In genomic region chr9:91036826-91037510, GRCh38 we compare ENCODE assay signal across 8 cellular contexts.
DNase-seq lines count a peak whose midpoint lies in the region; ATAC-seq and TF ChIP-seq lines count a peak whose summit lies in the region.

No MANE protein-coding gene starts in this region.

- no peaks in the 10 kb centered on the region for H3K79me2 ChIP-seq in osteoblast (ENCODE audit: insufficient read depth, low read length)

- TF ChIP-seq CTCF in LNCAP (IDR thresholded peaks at IDR 0.05) = peak; percentile 70
- TF ChIP-seq CTCF in RWPE2 (IDR thresholded peaks at IDR 0.05; ENCODE audit: poor library complexity, severe bottlenecking) = peak; percentile 36
- peak; percentile 70 for TF ChIP-seq CTCF in osteoblast (IDR thresholded peaks at IDR 0.05; ENCODE audit: extremely low read depth, low read depth, low read length)

- ATAC-seq in RWPE2 (ENCODE audit: low read depth) (peak; percentile 64; the same call in 2 of the 3 replicates), HG02642 (IDR thresholded peaks at IDR 0.05; ENCODE audit: poor library complexity, unreplicated experiment) (no peak)

- H3K36me3 ChIP-seq in RWPE2 (ENCODE audit: low read depth) (no peaks in the 10 kb centered on the region), osteoblast (ENCODE audit: insufficient read depth, low read length) (no peaks in the 10 kb centered on the region), subcutaneous abdominal adipose tissue (ENCODE audit: control insufficient read depth in 5 of 5, insufficient read depth in 5 of 5, low read length in 5 of 5) (no peaks in the 10 kb centered on the region)

- H3K9me3 ChIP-seq in RWPE2 (ENCODE audit: severe bottlenecking) (no peaks in the 10 kb centered on the region), osteoblast (ENCODE audit: low read depth, low read length) (no peaks in the 10 kb centered on the region), subcutaneous abdominal adipose tissue (ENCODE audit: control insufficient read depth in 5 of 5, low read length in 5 of 5) (no peaks in the 10 kb centered on the region)

- H3K27ac ChIP-seq in RWPE2 (ENCODE audit: poor library complexity, severe bottlenecking) (no peak overlapping the region), osteoblast (ENCODE audit: low read depth, low read length) (peak overlapping the region; percentile 82), subcutaneous abdominal adipose tissue (ENCODE audit: low read depth, low read length) (peak overlapping the region; percentile 38)

- no peaks in the 10 kb centered on the region for H4K20me1 ChIP-seq in osteoblast (ENCODE audit: insufficient read depth, low read length)

- H3K9ac ChIP-seq in subcutaneous abdominal adipose tissue (ENCODE audit: low read length in 5 of 5) = peak overlapping the region in 1 of 5 donors; percentile 18

- H3K27me3 ChIP-seq in RWPE2 (ENCODE audit: insufficient read depth, poor library complexity, severe bottlenecking) = no peaks in the 10 kb centered on the region
- H3K27me3 ChIP-seq in osteoblast (ENCODE audit: insufficient read depth, low read length) = no peaks in the 10 kb centered on the region
- no peaks in the 10 kb centered on the region for H3K27me3 ChIP-seq in subcutaneous abdominal adipose tissue (ENCODE audit: control insufficient read depth in 5 of 5, insufficient read depth in 4 of 5, low read length in 5 of 5)

- peak overlapping the region; percentile 77 for H2AFZ ChIP-seq in osteoblast (ENCODE audit: low read length)

- DNase-seq in DMS53 treated with DMSO at 0.1 percent for 48 hours (lab: John Stamatoyannopoulos, UW; ENCODE audit: unreplicated experiment) (peak; percentile 86), RWPE2 (ENCODE audit: low spot score) (no peak), activated gamma-delta T cell treated with Interleukin-2 at 50 U/mL for 16 hours (peak; percentile 66), germinal center (ENCODE audit: low spot score) (peak; percentile 23), osteoblast (ENCODE audit: insufficient read length, low spot score, missing footprints) (peak; percentile 96)

- H3K4me3 ChIP-seq in RWPE2 (ENCODE audit: severe bottlenecking) (no peak overlapping the region), osteoblast (ENCODE audit: insufficient read depth, low read length) (peak overlapping the region; percentile 25), subcutaneous abdominal adipose tissue (ENCODE audit: low read depth in 1 of 5, low read length in 5 of 5) (peak overlapping the region in 3 of 5 donors; percentile 7 to 31 (median 13))

- H3K4me1 ChIP-seq in RWPE2 (ENCODE audit: insufficient read depth, poor library complexity, severe bottlenecking) (peaks cover 12% of the 10 kb centered on the region), osteoblast (ENCODE audit: insufficient read depth, low read length) (peaks cover 18% of the 10 kb centered on the region), subcutaneous abdominal adipose tissue (ENCODE audit: control insufficient read depth in 5 of 5, insufficient read depth in 5 of 5, low read length in 5 of 5) (peaks cover 7 to 20% (median 18%) of the 10 kb centered on the region in 5 donors)

- H3K4me2 ChIP-seq in osteoblast (ENCODE audit: insufficient read depth, low read length) = peak overlapping the region; percentile 62
